Comparison of ENCODE assay signal across 21 cellular contexts in the genomic region with DNA sequence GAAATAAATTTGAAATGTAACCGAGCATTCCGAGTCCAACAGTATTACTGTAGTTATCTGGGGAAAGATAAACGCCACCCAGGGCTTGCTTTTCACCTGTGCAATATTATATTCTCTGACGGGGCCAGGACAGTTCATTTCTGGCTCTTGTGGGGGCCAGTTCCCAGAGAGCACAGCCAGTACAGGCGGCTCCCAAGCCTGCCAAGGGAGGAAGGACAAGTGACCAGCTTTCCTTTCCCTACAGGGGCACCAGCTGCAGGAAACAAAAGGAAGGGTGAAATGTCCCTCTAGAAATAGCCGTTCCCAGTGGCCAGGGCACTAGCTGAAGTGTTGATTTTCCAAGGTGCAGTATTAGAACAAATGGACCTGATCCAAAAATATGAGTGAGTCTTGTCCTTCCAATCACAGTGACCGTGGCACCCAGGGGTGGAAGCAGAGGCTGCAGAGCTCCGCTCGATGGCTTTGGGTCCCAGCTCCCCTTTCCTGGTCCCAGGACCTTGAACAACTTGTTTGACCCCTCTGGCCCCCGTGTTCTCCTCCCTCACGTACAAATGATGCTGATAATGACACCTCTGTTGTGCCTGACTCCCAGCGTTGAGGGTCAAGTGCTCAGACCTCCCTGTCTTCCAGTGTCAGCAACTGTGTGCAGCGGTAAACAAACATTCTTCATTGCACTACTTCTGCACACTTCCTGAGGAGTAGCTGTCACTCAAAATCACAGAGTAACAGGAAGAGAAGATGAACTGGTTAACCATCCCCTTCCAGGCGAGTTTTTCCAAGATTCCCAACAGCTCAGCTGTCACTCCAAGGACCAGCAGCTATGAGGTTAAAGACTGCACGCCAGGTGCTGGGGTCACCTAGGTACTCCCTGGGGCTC. TPM values are rescaled to one million over a fixed set of nuclear protein-coding genes. Genes with fewer than 3 reads are reported as not detected.
"Had no signal": no experiment of that assay in that cellular context is flagged by ENCODE, and none has a peak within 500 bp of the region (broad histone marks: within the 10 kb centered on the region; RNA-seq: fewer than 3 reads in every experiment).

No MANE protein-coding gene starts in this region.

- H3K27me3 Mint-ChIP-seq: activated CD8-positive, alpha-beta T cell treated with anti-CD3 and anti-CD28 coated beads for 36 hours; activated T-cell treated with anti-CD3 and anti-CD28 coated beads, Interleukin-2, amount 50 U/mL, for 24 hours; dendritic cell treated with granulocyte-macrophage colony-stimulating factor and Interleukin-4, amounts not matched to agents 40 ng/mL and 50 ng/mL, for 4 days; effector memory CD8-positive, alpha-beta T cell; stimulated activated naive B cell treated with anti-CD40 and anti-IgM and Interleukin-4, amounts not matched to agents 10 μg/mL and 1 μg/mL and 100 μg/mL, for 72 hours had no signal

- FAIRE-seq: keratinocyte had no signal

- H3K4me1 ChIP-seq: ascending aorta, foreskin keratinocyte had no signal

- ATAC-seq: activated CD8-positive, alpha-beta T cell treated with anti-CD3 and anti-CD28 coated beads for 36 hours; effector memory CD8-positive, alpha-beta T cell; foreskin keratinocyte; left lobe of liver; SK-N-SH treated with all-trans-retinoic acid at 6 μM for 48 hours; stimulated activated naive B cell treated with anti-CD40 and anti-IgM and Interleukin-4, amounts not matched to agents 10 μg/mL and 1 μg/mL and 100 μg/mL, for 72 hours had no signal

- H3K36me3 ChIP-seq: ovary had no signal

- H3K4me3 ChIP-seq: ascending aorta, ovary, thoracic aorta, upper lobe of left lung had no signal

- H3K27me3 ChIP-seq: ascending aorta, foreskin keratinocyte, ovary, upper lobe of left lung had no signal

- H3K4me3 Mint-ChIP-seq: activated CD8-positive, alpha-beta T cell treated with anti-CD3 and anti-CD28 coated beads for 36 hours; activated naive CD4-positive, alpha-beta T cell treated with anti-CD3 and anti-CD28 coated beads for 36 hours; activated T-cell treated with anti-CD3 and anti-CD28 coated beads, Interleukin-2, amount 50 U/mL, for 24 hours; dendritic cell treated with granulocyte-macrophage colony-stimulating factor and Interleukin-4, amounts not matched to agents 40 ng/mL and 50 ng/mL, for 4 days; effector memory CD8-positive, alpha-beta T cell; stimulated activated naive B cell treated with anti-CD40 and anti-IgM and Interleukin-4, amounts not matched to agents 10 μg/mL and 1 μg/mL and 100 μg/mL, for 72 hours had no signal

- H3K9me3 ChIP-seq: ovary, thoracic aorta, upper lobe of left lung had no signal

- H3K27ac Mint-ChIP-seq: activated CD8-positive, alpha-beta T cell treated with anti-CD3 and anti-CD28 coated beads for 36 hours; activated T-cell treated with anti-CD3 and anti-CD28 coated beads, Interleukin-2, amount 50 U/mL, for 24 hours; dendritic cell treated with granulocyte-macrophage colony-stimulating factor and Interleukin-4, amounts not matched to agents 40 ng/mL and 50 ng/mL, for 4 days; stimulated activated naive B cell treated with anti-CD40 and anti-IgM and Interleukin-4, amounts not matched to agents 10 μg/mL and 1 μg/mL and 100 μg/mL, for 72 hours had no signal

- DNase-seq: activated CD4-positive, alpha-beta T cell treated with anti-CD3 and anti-CD28 coated beads for 48 hours; activated CD4-positive, CD25-positive, alpha-beta regulatory T cell; activated CD8-positive, alpha-beta T cell treated with anti-CD3 and anti-CD28 coated beads for 36 hours; activated naive CD4-positive, alpha-beta T cell treated with anti-CD3 and anti-CD28 coated beads for 36 hours; activated T-cell treated with anti-CD3 and anti-CD28 coated beads, Interleukin-2, amount 50 U/mL, for 24 hours; cerebellar nuclear complex; effector memory CD8-positive, alpha-beta T cell; foreskin keratinocyte; glutamatergic neuron; mammary epithelial cell; ovary; stimulated activated naive B cell treated with anti-CD40 and anti-IgM and Interleukin-4, amounts not matched to agents 10 μg/mL and 1 μg/mL and 100 μg/mL, for 72 hours; T-helper 1 cell; T-helper 9 cell; upper lobe of left lung had no signal

- H3K27ac ChIP-seq: ascending aorta, foreskin keratinocyte, ovary, thoracic aorta, upper lobe of left lung had no signal

- H3K9me3 Mint-ChIP-seq: effector memory CD8-positive, alpha-beta T cell had no signal

RNA-seq across cellular contexts. Expression of gene GYPC, which starts 40.9 kb away (rescaled TPM):
- total RNA-seq: foreskin keratinocyte had no signal
- polyA plus RNA-seq: keratinocyte had no signal
